ENCODE assay signal across 1 cellular context in the genomic region with DNA sequence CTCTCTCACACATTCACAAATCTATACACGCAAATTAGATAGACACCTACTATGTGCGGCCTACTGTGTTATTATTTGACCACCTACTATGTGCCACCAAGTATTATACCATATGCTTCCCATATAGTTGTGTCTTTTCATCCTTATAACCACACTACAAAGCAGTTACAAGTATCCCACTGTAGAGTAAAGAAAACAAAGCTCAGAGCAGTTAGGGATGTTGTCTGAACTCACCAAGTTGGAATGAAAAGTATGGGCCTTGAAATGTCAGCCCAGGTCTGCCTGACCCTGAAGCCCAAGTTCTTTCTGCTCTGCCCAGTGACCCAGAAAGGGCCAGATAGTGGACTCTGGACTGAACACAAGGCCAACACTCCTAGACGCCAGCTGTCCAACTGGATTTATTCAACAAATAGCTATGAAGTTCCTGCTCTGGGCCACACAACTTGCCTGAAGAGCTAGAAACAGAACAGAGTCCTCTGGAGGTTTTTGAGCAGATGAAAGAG.
TF ChIP-seq lines count a peak whose summit lies in the region.

No MANE protein-coding gene starts in this region.

TF ChIP-seq in HEK293T, 16 proteins besides CTCF, POLR2A, EP300 and RAD21:
- TF ChIP-seq SUZ12 (IDR thresholded peaks at IDR 0.05) (no peak), FOXA1 (IDR thresholded peaks at IDR 0.05) (no peak), NFRKB (IDR thresholded peaks at IDR 0.05) (no peak), LEF1 (IDR thresholded peaks at IDR 0.05; ENCODE audit: borderline replicate concordance) (no peak)
- TF ChIP-seq, protein P1, sequence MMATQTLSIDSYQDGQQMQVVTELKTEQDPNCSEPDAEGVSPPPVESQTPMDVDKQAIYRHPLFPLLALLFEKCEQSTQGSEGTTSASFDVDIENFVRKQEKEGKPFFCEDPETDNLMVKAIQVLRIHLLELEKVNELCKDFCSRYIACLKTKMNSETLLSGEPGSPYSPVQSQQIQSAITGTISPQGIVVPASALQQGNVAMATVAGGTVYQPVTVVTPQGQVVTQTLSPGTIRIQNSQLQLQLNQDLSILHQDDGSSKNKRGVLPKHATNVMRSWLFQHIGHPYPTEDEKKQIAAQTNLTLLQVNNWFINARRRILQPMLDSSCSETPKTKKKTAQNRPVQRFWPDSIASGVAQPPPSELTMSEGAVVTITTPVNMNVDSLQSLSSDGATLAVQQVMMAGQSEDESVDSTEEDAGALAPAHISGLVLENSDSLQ (IDR thresholded peaks at IDR 0.05): no peak
